18 cellular contexts compared by ENCODE assay signal in the genomic region with DNA sequence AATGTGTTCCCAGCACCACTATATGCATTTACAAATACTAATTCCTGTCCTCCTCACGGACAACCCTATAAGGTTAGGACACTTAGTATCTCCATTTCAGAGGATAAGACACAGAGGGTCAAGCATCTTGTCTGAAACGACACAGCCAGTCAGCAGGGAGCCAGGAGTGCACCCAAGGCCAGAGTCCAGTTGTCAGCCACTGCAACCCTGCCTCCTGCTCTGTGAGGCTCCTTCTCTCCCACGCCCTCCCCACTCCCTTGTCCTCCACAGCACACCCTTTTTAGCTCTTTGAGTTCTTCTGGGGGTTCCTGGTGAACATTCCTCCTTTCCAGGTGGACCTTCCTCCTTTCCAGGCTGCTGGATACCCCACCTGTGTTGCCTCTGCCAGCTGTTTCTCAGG.
DNase-seq lines count a peak whose midpoint lies in the region; ATAC-seq, FAIRE-seq and TF ChIP-seq lines count a peak whose summit lies in the region.
"Had no signal": no experiment of that assay in that cellular context is flagged by ENCODE, and none has a peak within 500 bp of the region (broad histone marks: within the 10 kb centered on the region; RNA-seq: fewer than 3 reads in every experiment).

No MANE protein-coding gene starts in this region.

- no peak for FAIRE-seq in small intestine (lab: Jason Lieb, UNC)
- FAIRE-seq: GM12878 had no signal

- peak overlapping the region; percentile 44; the same call in 1 of the 2 replicates for H3K4me2 ChIP-seq in GM23338
- H3K4me2 ChIP-seq in hepatocyte = no peak overlapping the region
- H3K4me2 ChIP-seq: BLaER1 treated with 17β-estradiol and CSF1 and Interleukin-3, amounts not matched to agents 10 nM and 100 nM had no signal

- peaks cover 63% of the 10 kb centered on the region for H3K4me1 Mint-ChIP-seq in GM23338
- H3K4me1 Mint-ChIP-seq in activated T-cell treated with anti-CD3 and anti-CD28 coated beads, Interleukin-2, amount 50 U/mL, for 72 hours (ENCODE audit: low read depth) = no peaks in the 10 kb centered on the region

- peaks cover 26% of the 10 kb centered on the region for H3K27me3 Mint-ChIP-seq in GM23338 (ENCODE audit: insufficient read depth, low read depth, poor library complexity)
- peaks cover 22% of the 10 kb centered on the region for H3K27me3 Mint-ChIP-seq in activated T-cell treated with anti-CD3 and anti-CD28 coated beads, Interleukin-2, amount 50 U/mL, for 72 hours (ENCODE audit: low read depth)

- H3K4me1 ChIP-seq in GM23338 (ENCODE audit: insufficient read depth) = peaks cover 51% of the 10 kb centered on the region
- H3K4me1 ChIP-seq in hepatocyte (ENCODE audit: insufficient read depth) = no peaks in the 10 kb centered on the region
- H3K4me1 ChIP-seq in small intestine (ENCODE audit: control insufficient read depth in 2 of 2, insufficient read depth in 1 of 2, low read depth in 1 of 2, low read length in 1 of 2) = peaks cover 0 to 2% of the 10 kb centered on the region in 2 donors
- H3K4me1 ChIP-seq in prostate gland (replicated peaks) = no peaks in the 10 kb centered on the region
- H3K4me1 ChIP-seq in heart left ventricle = peaks cover 0 to 4% (median 0%) of the 10 kb centered on the region in 12 donors
- H3K4me1 ChIP-seq: BLaER1 treated with 17β-estradiol and CSF1 and Interleukin-3, amounts not matched to agents 10 nM and 100 nM had no signal

- H3K4me3 ChIP-seq in GM23338 = no peak overlapping the region
- H3K4me3 ChIP-seq in hepatocyte = no peak overlapping the region
- H3K4me3 ChIP-seq in small intestine (ENCODE audit: low read depth in 1 of 2, low read length in 2 of 2) = no peak overlapping the region
- H3K4me3 ChIP-seq in prostate gland = no peak overlapping the region
- H3K4me3 ChIP-seq in heart left ventricle = no peak overlapping the region
- H3K4me3 ChIP-seq: BLaER1 treated with 17β-estradiol and CSF1 and Interleukin-3, amounts not matched to agents 10 nM and 100 nM; GM12878 had no signal

- no peaks in the 10 kb centered on the region for H3K36me3 ChIP-seq in GM23338 (ENCODE audit: insufficient read depth)
- H3K36me3 ChIP-seq in hepatocyte (replicated peaks; ENCODE audit: insufficient read depth, low read depth) = no peaks in the 10 kb centered on the region
- H3K36me3 ChIP-seq in small intestine (ENCODE audit: control insufficient read depth in 2 of 2, insufficient read depth in 2 of 2, low read length in 2 of 2) = no peaks in the 10 kb centered on the region
- no peaks in the 10 kb centered on the region for H3K36me3 ChIP-seq in prostate gland
- no peaks in the 10 kb centered on the region for H3K36me3 ChIP-seq in heart left ventricle
- H3K36me3 ChIP-seq: BLaER1 treated with 17β-estradiol and CSF1 and Interleukin-3, amounts not matched to agents 10 nM and 100 nM had no signal

- intact Hi-C loops in prostate gland (cut with DNase I) = no loop called here
- intact Hi-C loops in heart left ventricle (cut with DNase I) = no loop called here

- ATAC-seq in GM23338 = no peak
- ATAC-seq in heart left ventricle = no peak
- ATAC-seq in activated T-cell treated with anti-CD3 and anti-CD28 coated beads, Interleukin-2, amount 50 U/mL, for 72 hours (replicated peaks in 1 of 2) = no peak

- no peaks in the 10 kb centered on the region for H3K9me3 Mint-ChIP-seq in GM23338
- H3K9me3 Mint-ChIP-seq in activated T-cell treated with anti-CD3 and anti-CD28 coated beads, Interleukin-2, amount 50 U/mL, for 72 hours = no peaks in the 10 kb centered on the region
- H3K9me3 Mint-ChIP-seq: CD4-positive, alpha-beta T cell; HFFc6 had no signal

- H3K79me2 ChIP-seq in GM23338 (replicated peaks; ENCODE audit: insufficient read depth) = no peaks in the 10 kb centered on the region
- H3K79me2 ChIP-seq in hepatocyte = no peaks in the 10 kb centered on the region

- no peak for TF ChIP-seq CTCF in GM23338 (conservative IDR thresholded peaks at IDR 0.05; ENCODE audit: low read depth in 2 of 2)
- TF ChIP-seq CTCF in hepatocyte (IDR thresholded peaks at IDR 0.05; ENCODE audit: poor library complexity) = no peak
- TF ChIP-seq CTCF in prostate gland (IDR thresholded peaks at IDR 0.05) = no peak
- TF ChIP-seq CTCF in heart left ventricle (IDR thresholded peaks at IDR 0.05) = no peak

- no peaks in the 10 kb centered on the region for H3K9me3 ChIP-seq in hepatocyte (ENCODE audit: low read depth)
- no peaks in the 10 kb centered on the region for H3K9me3 ChIP-seq in small intestine (ENCODE audit: control insufficient read depth, low read depth)
- H3K9me3 ChIP-seq in prostate gland = no peaks in the 10 kb centered on the region
- H3K9me3 ChIP-seq in heart left ventricle = no peaks in the 10 kb centered on the region
- H3K9me3 ChIP-seq: BLaER1 treated with 17β-estradiol and CSF1 and Interleukin-3, amounts not matched to agents 10 nM and 100 nM had no signal

- 84% methylated on average over 3 of the region's 3 CpGs for WGBS in hepatocyte (ENCODE audit: low lambda C conversion rate, missing lambda C conversion rate)
- WGBS in small intestine, 3 donors = 17 to 55% (median 27%) methylated on average over 3 of the region's 3 CpGs
- WGBS in prostate gland = 68% methylated on average over 3 of the region's 3 CpGs
- WGBS in heart left ventricle, 4 donors = 76 to 80% (median 78%) methylated on average over 3 of the region's 3 CpGs

- no peaks in the 10 kb centered on the region for H3F3A ChIP-seq in GM23338 (replicated peaks; ENCODE audit: low read depth)

- H2AFZ ChIP-seq in GM23338 (no peak overlapping the region), hepatocyte (no peak overlapping the region)

- H4K20me1 ChIP-seq in GM23338 (replicated peaks; ENCODE audit: insufficient read depth) = no peaks in the 10 kb centered on the region
- H4K20me1 ChIP-seq in hepatocyte (ENCODE audit: insufficient read depth, poor library complexity, severe bottlenecking) = no peaks in the 10 kb centered on the region
- H4K20me1 ChIP-seq: BLaER1 treated with 17β-estradiol and CSF1 and Interleukin-3, amounts not matched to agents 10 nM and 100 nM had no signal

- no peak overlapping the region for H3K27ac ChIP-seq in GM23338 (ENCODE audit: low read depth)
- peak overlapping the region; percentile 94 for H3K27ac ChIP-seq in cingulate gyrus (ENCODE audit: low read depth, low read length)
- H3K27ac ChIP-seq in hepatocyte = no peak overlapping the region
- no peak overlapping the region for H3K27ac ChIP-seq in small intestine (ENCODE audit: low read depth in 1 of 2, low read length in 1 of 2)
- no peak overlapping the region for H3K27ac ChIP-seq in prostate gland
- no peak overlapping the region for H3K27ac ChIP-seq in heart left ventricle
- H3K27ac ChIP-seq: 22Rv1; BLaER1 treated with 17β-estradiol and CSF1 and Interleukin-3, amounts not matched to agents 10 nM and 100 nM; HL-60 had no signal

- DNase-seq in GM23338 (ENCODE audit: low spot score) = no peak
- DNase-seq in hepatocyte (ENCODE audit: low spot score) = peak; percentile 33
- DNase-seq in small intestine = peak; percentile 59
- no peak for DNase-seq in NCI-H510A treated with DMSO at 0.1 percent for 48 hours (lab: John Stamatoyannopoulos, UW)
- no peak for DNase-seq in prostate gland (ENCODE audit: low spot score)
- no peak for DNase-seq in heart left ventricle
- no peak for DNase-seq in activated T-cell treated with anti-CD3 and anti-CD28 coated beads, Interleukin-2, amount 50 U/mL, for 72 hours
- DNase-seq: AML-193; CD4-positive, alpha-beta T cell; DMS79; GOT3; HCEC 1CT; HFFc6 had no signal

- H3K4me3 Mint-ChIP-seq in GM23338 = no peak overlapping the region
- H3K4me3 Mint-ChIP-seq in activated T-cell treated with anti-CD3 and anti-CD28 coated beads, Interleukin-2, amount 50 U/mL, for 72 hours = no peak overlapping the region
- H3K4me3 Mint-ChIP-seq: CD4-positive, alpha-beta T cell; HFFc6 had no signal

- 0 out of 2 replicates have a peak, but pooled peaks cover 5% of the 10 kb centered on the region for H3K9me2 ChIP-seq in GM23338 (ENCODE audit: insufficient read depth)
- H3K9me2 ChIP-seq in hepatocyte (replicated peaks; ENCODE audit: insufficient read depth) = no peaks in the 10 kb centered on the region

- no peaks in the 10 kb centered on the region for H3K36me3 Mint-ChIP-seq in GM23338 (ENCODE audit: low read depth)
- no peaks in the 10 kb centered on the region for H3K36me3 Mint-ChIP-seq in activated T-cell treated with anti-CD3 and anti-CD28 coated beads, Interleukin-2, amount 50 U/mL, for 72 hours (ENCODE audit: insufficient read depth in 2 of 2)

- H3K27me3 ChIP-seq in GM23338 (ENCODE audit: insufficient read depth) (peaks cover 13% of the 10 kb centered on the region; the same call in 1 of the 2 replicates), hepatocyte (no peaks in the 10 kb centered on the region), small intestine (ENCODE audit: control insufficient read depth in 2 of 2, insufficient read depth in 2 of 2, low read length in 2 of 2) (no peaks in the 10 kb centered on the region), prostate gland (replicated peaks; ENCODE audit: insufficient read depth) (no peaks in the 10 kb centered on the region), heart left ventricle (no peaks in the 10 kb centered on the region)
- H3K27me3 ChIP-seq: BLaER1 treated with 17β-estradiol and CSF1 and Interleukin-3, amounts not matched to agents 10 nM and 100 nM had no signal

- H3K27ac Mint-ChIP-seq in GM23338 = no peak overlapping the region
- no peak overlapping the region for H3K27ac Mint-ChIP-seq in activated T-cell treated with anti-CD3 and anti-CD28 coated beads, Interleukin-2, amount 50 U/mL, for 72 hours
- H3K27ac Mint-ChIP-seq: CD4-positive, alpha-beta T cell; HFFc6 had no signal

- TF ChIP-seq POLR2A in prostate gland (IDR thresholded peaks at IDR 0.05) = no peak
- TF ChIP-seq POLR2A in heart left ventricle (IDR thresholded peaks at IDR 0.05) = no peak

TF ChIP-seq in GM23338, 12 proteins besides CTCF, POLR2A, EP300 and RAD21 (continues in another document):
- no peak for TF ChIP-seq EZH2 (IDR thresholded peaks at IDR 0.05; ENCODE audit: low read depth, unreplicated experiment)
- TF ChIP-seq ZNF331 (CRISPR knock-in tag; IDR thresholded peaks at IDR 0.05; ENCODE audit: low read depth) = no peak

Comparison
In these comparisons a context has a peak if more than half of its experiments do, and no peak if none do; other contexts are left out.
1. DNase-seq: peak in hepatocyte (single experiment) and small intestine (single experiment); none in GM23338 (single experiment), NCI-H510A treated with DMSO at 0.1 percent for 48 hours (single experiment), prostate gland (single experiment), heart left ventricle (0 of 5) and activated T-cell treated with anti-CD3 and anti-CD28 coated beads, Interleukin-2, amount 50 U/mL, for 72 hours (0 of 2).